Comparison of ENCODE assay signal across 15 cellular contexts in genomic region chr7:109751241-109751640, GRCh38.
A peak's percentile ranks its signal among the peaks of the same experiment; 100 is the strongest.
DNase-seq lines count a peak whose midpoint lies in the region; ATAC-seq and TF ChIP-seq lines count a peak whose summit lies in the region.
"Had no signal": no experiment of that assay in that cellular context is flagged by ENCODE, and none has a peak within 500 bp of the region (broad histone marks: within the 10 kb centered on the region; RNA-seq: fewer than 3 reads in every experiment).

No MANE protein-coding gene starts in this region.

- no peak overlapping the region for H3K27ac Mint-ChIP-seq in HFFc6
- no peak overlapping the region for H3K27ac Mint-ChIP-seq in T-helper 17 cell
- H3K27ac Mint-ChIP-seq: activated CD4-positive, alpha-beta memory T cell treated with anti-CD3 and anti-CD28 coated beads, Interleukin-2, amount 10 ng/mL, durations not matched to agents 7 days and 5 days; immature natural killer cell; nephron progenitor cell had no signal

- H3K4me3 Mint-ChIP-seq in HFFc6: peak overlapping the region; percentile 53
- no peak overlapping the region for H3K4me3 Mint-ChIP-seq in T-helper 17 cell
- H3K4me3 Mint-ChIP-seq: activated CD4-positive, alpha-beta memory T cell treated with anti-CD3 and anti-CD28 coated beads, Interleukin-2, amount 10 ng/mL, durations not matched to agents 7 days and 5 days; immature natural killer cell; nephron progenitor cell had no signal

- TF ChIP-seq CTCF in HFFc6 (IDR thresholded peaks at IDR 0.05): no peak
- TF ChIP-seq CTCF in RWPE2 (IDR thresholded peaks at IDR 0.05; ENCODE audit: poor library complexity, severe bottlenecking): no peak

- H3K27me3 ChIP-seq in RWPE2 (ENCODE audit: insufficient read depth, poor library complexity, severe bottlenecking): no peaks in the 10 kb centered on the region

- H3K9me3 Mint-ChIP-seq in HFFc6: peaks cover 4% of the 10 kb centered on the region; the same call in 1 of the 2 replicates
- H3K9me3 Mint-ChIP-seq: nephron progenitor cell had no signal

- H3K4me3 ChIP-seq in RWPE2 (ENCODE audit: severe bottlenecking): no peak overlapping the region

- ATAC-seq in RWPE2 (ENCODE audit: low read depth) (peak; percentile 68), T-helper 17 cell (no peak)

- H3K9me3 ChIP-seq in RWPE2 (ENCODE audit: severe bottlenecking) (no peaks in the 10 kb centered on the region), T-helper 17 cell (ENCODE audit: control insufficient read depth, low read length, poor library complexity, severe bottlenecking) (no peaks in the 10 kb centered on the region)

- DNase-seq in AG20443 (ENCODE audit: low spot score): peak; percentile 8
- peak; percentile 39 for DNase-seq in HFFc6
- no peak for DNase-seq in RWPE2 (ENCODE audit: low spot score)
- DNase-seq in foreskin melanocyte: peak; percentile 24
- DNase-seq in activated gamma-delta T cell treated with Interleukin-2 at 50 U/mL for 16 hours: no peak
- no peak for DNase-seq in NCI-H1930 (lab: John Stamatoyannopoulos, UW)
- DNase-seq in SHP77 treated with DMSO at 0.1 percent for 48 hours (lab: John Stamatoyannopoulos, UW): no peak
- DNase-seq in T-helper 17 cell: no peak
- DNase-seq: activated CD4-positive, alpha-beta memory T cell treated with anti-CD3 and anti-CD28 coated beads, Interleukin-2, amount 10 ng/mL, durations not matched to agents 7 days and 5 days; amniotic stem cell; immature natural killer cell; NCI-H187 treated with DMSO at 0.1 percent for 48 hours; NCI-H524 treated with DMSO at 0.1 percent for 48 hours; nephron progenitor cell had no signal

- H3K36me3 ChIP-seq in RWPE2 (ENCODE audit: low read depth): no peaks in the 10 kb centered on the region

- H3K27ac ChIP-seq in RWPE2 (ENCODE audit: poor library complexity, severe bottlenecking): no peak overlapping the region
- H3K27ac ChIP-seq: VCaP had no signal

- H3K36me3 Mint-ChIP-seq in HFFc6 (ENCODE audit: low read depth) (no peaks in the 10 kb centered on the region), T-helper 17 cell (ENCODE audit: low read depth) (no peaks in the 10 kb centered on the region)

- H3K4me1 Mint-ChIP-seq in HFFc6 (ENCODE audit: low read depth) (peaks cover 13% of the 10 kb centered on the region), T-helper 17 cell (no peaks in the 10 kb centered on the region)
- H3K4me1 Mint-ChIP-seq: activated CD4-positive, alpha-beta memory T cell treated with anti-CD3 and anti-CD28 coated beads, Interleukin-2, amount 10 ng/mL, durations not matched to agents 7 days and 5 days; immature natural killer cell; nephron progenitor cell had no signal

- H3K4me1 ChIP-seq in RWPE2 (ENCODE audit: insufficient read depth, poor library complexity, severe bottlenecking): no peaks in the 10 kb centered on the region

- H3K27me3 Mint-ChIP-seq in HFFc6 (ENCODE audit: insufficient read depth) (no peaks in the 10 kb centered on the region), T-helper 17 cell (no peaks in the 10 kb centered on the region)
- H3K27me3 Mint-ChIP-seq: activated CD4-positive, alpha-beta memory T cell treated with anti-CD3 and anti-CD28 coated beads, Interleukin-2, amount 10 ng/mL, durations not matched to agents 7 days and 5 days had no signal

Comparison
In these comparisons a context has a peak if more than half of its experiments do, and no peak if none do; other contexts are left out.
1. DNase-seq: peak in AG20443 (single experiment), HFFc6 (single experiment) and foreskin melanocyte (single experiment); none in RWPE2 (single experiment), activated gamma-delta T cell treated with Interleukin-2 at 50 U/mL for 16 hours (single experiment), NCI-H1930 (0 of 2), SHP77 treated with DMSO at 0.1 percent for 48 hours (single experiment) and T-helper 17 cell (0 of 3).